Comparison of ENCODE assay signal across 1 cellular context in the genomic region with DNA sequence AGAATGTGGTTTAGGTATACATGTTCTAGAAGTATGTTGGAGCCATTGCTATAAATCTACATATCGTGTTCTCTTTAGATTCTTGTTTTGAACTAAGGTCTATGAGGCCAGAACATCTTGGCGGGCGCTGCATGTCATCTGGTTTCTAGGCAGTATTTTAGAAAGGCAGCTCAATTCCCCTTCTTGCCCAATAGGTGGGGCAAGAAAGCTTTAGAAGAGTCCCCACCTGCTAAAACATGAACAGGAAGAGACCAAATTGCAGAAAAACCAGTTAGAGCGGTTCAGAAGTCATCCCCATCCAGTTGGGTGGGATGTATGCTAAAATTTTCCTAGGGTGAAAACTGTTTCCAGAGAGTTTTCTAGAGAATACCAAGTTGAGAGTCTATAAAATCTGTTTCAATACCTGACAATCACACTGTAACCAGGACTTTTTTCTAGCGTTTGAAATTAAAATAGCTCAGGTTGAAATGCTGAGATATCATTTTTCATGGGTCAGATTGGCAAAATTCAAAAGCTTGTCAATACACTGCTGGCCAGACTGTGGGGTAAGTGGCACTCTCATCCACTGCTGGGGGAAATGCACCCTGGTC.
TF ChIP-seq lines count a peak whose summit lies in the region.

No MANE protein-coding gene starts in this region.

TF ChIP-seq in GM12878, 131 proteins besides CTCF, POLR2A, EP300 and RAD21 (continued from another document):
- TF ChIP-seq RFX5 (IDR thresholded peaks at IDR 0.05; ENCODE audit: low read depth, low read length): 0 out of 2 replicates have a peak, but pooled peaks have one; percentile 9
